31 cellular contexts compared by ENCODE assay signal in genomic region chr1:105558023-105558422, GRCh38.
"Had no signal": no experiment of that assay in that cellular context is flagged by ENCODE, and none has a peak within 500 bp of the region (broad histone marks: within the 10 kb centered on the region; RNA-seq: fewer than 3 reads in every experiment).

No MANE protein-coding gene starts in this region.

- H3K4me3 ChIP-seq: adrenal gland, ascending aorta, body of pancreas, breast epithelium, cardiac muscle cell had no signal

- ATAC-seq: activated naive CD4-positive, alpha-beta T cell treated with anti-CD3 and anti-CD28 coated beads, Interleukin-2, amount 50 U/mL, for 72 hours; activated naive CD8-positive, alpha-beta T cell treated with anti-CD3 and anti-CD28 coated beads, Interleukin-2, amount 50 U/mL, for 24 hours; activated T-cell treated with anti-CD3 and anti-CD28 coated beads, Interleukin-2, amount 50 U/mL, for 4 hours; activated T-cell treated with anti-CD3 and anti-CD28 coated beads, Interleukin-2, amount 50 U/mL, for 72 hours; activated T-helper 17 cell treated with anti-CD3 and anti-CD28 coated beads, Interleukin-2, amount 50 U/mL, for 72 hours; body of pancreas had no signal

- H3K27me3 ChIP-seq: adrenal gland, ascending aorta, body of pancreas, brain microvascular endothelial cell, breast epithelium, cardiac muscle cell had no signal

- H3K36me3 ChIP-seq: adrenal gland, ascending aorta, brain microvascular endothelial cell, breast epithelium, cardiac muscle cell had no signal

- H3K27ac ChIP-seq: adrenal gland, ascending aorta, body of pancreas, brain microvascular endothelial cell, breast epithelium, cardiac muscle cell had no signal

- H3K9me3 ChIP-seq: adrenal gland, body of pancreas had no signal

- DNase-seq: activated effector memory CD4-positive, alpha-beta T cell treated with anti-CD3 and anti-CD28 coated beads, Interleukin-2, amount 50 U/mL, for 16 hours; activated effector memory CD4-positive, alpha-beta T cell treated with Interleukin-2 at 50 U/mL for 16 hours; activated gamma-delta T cell; activated gamma-delta T cell treated with Interleukin-2 at 50 U/mL for 16 hours; activated naive CD4-positive, alpha-beta T cell; activated naive CD4-positive, alpha-beta T cell treated with anti-CD3 and anti-CD28 coated beads for 36 hours; activated naive CD4-positive, alpha-beta T cell treated with anti-CD3 and anti-CD28 coated beads, Interleukin-2, amount 10 ng/mL, durations not matched to agents 7 days and 5 days; activated naive CD4-positive, alpha-beta T cell treated with anti-CD3 and anti-CD28 coated beads, Interleukin-2, amount 50 U/mL, for 16 hours; activated naive CD4-positive, alpha-beta T cell treated with Interleukin-2 at 50 U/mL for 16 hours; activated naive CD8-positive, alpha-beta T cell treated with anti-CD3 and anti-CD28 coated beads for 36 hours; activated naive CD8-positive, alpha-beta T cell treated with anti-CD3 and anti-CD28 coated beads, Interleukin-2, amount 10 ng/mL, durations not matched to agents 7 days and 5 days; activated naive CD8-positive, alpha-beta T cell treated with anti-CD3 and anti-CD28 coated beads, Interleukin-2, amount 50 U/mL, for 24 hours; activated T-cell treated with anti-CD3 and anti-CD28 coated beads, Interleukin-2, amount 50 U/mL, for 1 hour; activated T-cell treated with anti-CD3 and anti-CD28 coated beads, Interleukin-2, amount 50 U/mL, for 24 hours; activated T-cell treated with anti-CD3 and anti-CD28 coated beads, Interleukin-2, amount 50 U/mL, for 4 hours; activated T-cell treated with anti-CD3 and anti-CD28 coated beads, Interleukin-2, amount 50 U/mL, for 72 hours; adrenal gland; amniotic stem cell; amygdala; anterior cingulate cortex; aorta; body of pancreas; brain microvascular endothelial cell; caudate nucleus; central memory CD4-positive, alpha-beta T cell; cerebellar nuclear complex had no signal
